Comparison of ENCODE assay signal across 18 cellular contexts in the genomic region with DNA sequence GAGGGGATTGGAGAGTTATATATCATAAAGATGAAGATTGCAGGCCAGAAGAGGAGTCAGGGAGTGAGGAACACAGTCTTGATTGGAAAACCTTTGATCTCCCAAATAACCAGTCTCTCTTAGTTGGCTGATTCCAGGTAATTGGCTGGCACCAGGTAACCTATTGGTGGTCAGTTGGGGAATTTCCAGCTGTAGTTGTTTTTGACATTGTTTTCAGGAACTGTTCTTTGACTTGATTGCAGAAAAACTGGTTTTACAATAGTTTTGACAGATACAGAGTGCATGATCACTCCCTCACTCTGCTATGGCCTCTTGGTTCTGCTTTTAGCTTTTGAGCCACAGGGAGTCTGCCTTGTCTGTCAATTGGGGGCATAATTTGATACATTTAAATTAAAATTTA.
DNase-seq lines count a peak whose midpoint lies in the region; ATAC-seq and TF ChIP-seq lines count a peak whose summit lies in the region.
"Had no signal": no experiment of that assay in that cellular context is flagged by ENCODE, and none has a peak within 500 bp of the region (broad histone marks: within the 10 kb centered on the region; RNA-seq: fewer than 3 reads in every experiment).

No MANE protein-coding gene starts in this region.

- no peaks in the 10 kb centered on the region for H3K36me3 ChIP-seq in upper lobe of right lung

- DNase-seq in SIG-M5 treated with dmso at 0.1 percent for 504 hours (lab: John Stamatoyannopoulos, UW; ENCODE audit: unreplicated experiment) (peak; percentile 83), SIG-M5 (lab: John Stamatoyannopoulos, UW) (no peak), SKM-1 treated with dmso at 0.1 percent for 144 hours (lab: John Stamatoyannopoulos, UW; ENCODE audit: unreplicated experiment) (peak; percentile 63), mesothelial cell of epicardium (ENCODE audit: low spot score in 2 of 2, unreplicated experiment in 2 of 2) (no peak), upper lobe of right lung (no peak)
- DNase-seq: 8988T, C1 segment of cervical spinal cord, COR-L47, KBM-7, NCI-H1105 treated with DMSO at 0.1 percent for 48 hours, NCI-H2029, NCI-H2171 treated with DMSO at 0.1 percent for 48 hours, NCI-H774, RPMI8226 had no signal

- no peaks in the 10 kb centered on the region for H3K27me3 Mint-ChIP-seq in mesothelial cell of epicardium (ENCODE audit: low read depth)

- no peaks in the 10 kb centered on the region for H3K9me3 ChIP-seq in upper lobe of right lung

- intact Hi-C loops in upper lobe of right lung (cut with DNase I), result no loop called here

- no peaks in the 10 kb centered on the region for H3K4me1 ChIP-seq in upper lobe of right lung

- no peaks in the 10 kb centered on the region for H3K27me3 ChIP-seq in upper lobe of right lung

- H3K9me3 Mint-ChIP-seq in mesothelial cell of epicardium, result peaks cover 31% of the 10 kb centered on the region

- H3K27ac Mint-ChIP-seq in mesothelial cell of epicardium, result peak overlapping the region; percentile 78

- H3K36me3 Mint-ChIP-seq in mesothelial cell of epicardium, result peaks cover 9% of the 10 kb centered on the region

- H3K4me1 Mint-ChIP-seq in mesothelial cell of epicardium, result peaks cover 29% of the 10 kb centered on the region

- H3K4me3 ChIP-seq in upper lobe of right lung, result no peak overlapping the region
- H3K4me3 ChIP-seq: GM12878 had no signal

- TF ChIP-seq CTCF in mesothelial cell of epicardium (IDR thresholded peaks at IDR 0.05; ENCODE audit: unreplicated experiment) (no peak), upper lobe of right lung (IDR thresholded peaks at IDR 0.05) (no peak)

- H3K27ac ChIP-seq in upper lobe of right lung, result no peak overlapping the region

- no peak overlapping the region for H3K4me3 Mint-ChIP-seq in mesothelial cell of epicardium

- ATAC-seq in upper lobe of right lung, result peak; percentile 79
- no peak for ATAC-seq in GM21360 (IDR thresholded peaks at IDR 0.05; ENCODE audit: unreplicated experiment)
- no peak for ATAC-seq in GM18519 (IDR thresholded peaks at IDR 0.05; ENCODE audit: low FRiP score, unreplicated experiment)
- ATAC-seq in GM21825 (IDR thresholded peaks at IDR 0.05; ENCODE audit: unreplicated experiment), result no peak
- ATAC-seq: GM12878 had no signal

Comparison
In these comparisons a context has a peak if more than half of its experiments do, and no peak if none do; other contexts are left out.
1. DNase-seq: peak in SIG-M5 treated with dmso at 0.1 percent for 504 hours (single experiment) and SKM-1 treated with dmso at 0.1 percent for 144 hours (single experiment); none in SIG-M5 (single experiment), mesothelial cell of epicardium (0 of 2) and upper lobe of right lung (single experiment).